In the genomic region with DNA sequence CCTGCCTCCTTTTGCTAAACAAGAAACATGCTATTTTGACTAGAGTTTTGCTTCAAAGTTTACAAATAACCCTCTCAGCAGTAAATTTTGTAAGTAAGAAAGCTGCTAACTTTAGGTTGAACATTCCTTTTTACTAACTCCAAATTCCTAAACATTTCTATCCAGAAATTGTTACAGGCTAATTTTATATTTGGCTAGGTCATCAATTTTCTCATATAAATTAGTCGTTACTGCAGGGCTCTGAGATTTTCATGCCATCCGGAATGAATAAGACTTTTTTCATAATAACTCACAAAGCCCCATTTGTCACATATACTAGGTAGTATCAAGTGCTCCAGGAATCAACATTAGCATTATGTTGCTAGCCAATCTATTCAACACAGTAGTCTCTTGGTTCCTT, we compare ENCODE assay signal across 7 cellular contexts.
"Had no signal": no experiment of that assay in that cellular context is flagged by ENCODE, and none has a peak within 500 bp of the region (broad histone marks: within the 10 kb centered on the region; RNA-seq: fewer than 3 reads in every experiment).

No MANE protein-coding gene starts in this region.

- DNase-seq: H9, HCEC 1CT, Karpas-422 had no signal

- H2AFZ ChIP-seq: GM23338 had no signal

- FAIRE-seq: H1 had no signal

- ATAC-seq: GM23338 had no signal

- H3K4me3 ChIP-seq: GM23338 had no signal

- H3K27ac ChIP-seq: HL-60, KMS-11 had no signal

- H3K4me2 ChIP-seq: GM23338, KMS-11 had no signal

- H3K9ac ChIP-seq: KMS-11 had no signal
